ENCODE assay signal across 18 cellular contexts in the genomic region with DNA sequence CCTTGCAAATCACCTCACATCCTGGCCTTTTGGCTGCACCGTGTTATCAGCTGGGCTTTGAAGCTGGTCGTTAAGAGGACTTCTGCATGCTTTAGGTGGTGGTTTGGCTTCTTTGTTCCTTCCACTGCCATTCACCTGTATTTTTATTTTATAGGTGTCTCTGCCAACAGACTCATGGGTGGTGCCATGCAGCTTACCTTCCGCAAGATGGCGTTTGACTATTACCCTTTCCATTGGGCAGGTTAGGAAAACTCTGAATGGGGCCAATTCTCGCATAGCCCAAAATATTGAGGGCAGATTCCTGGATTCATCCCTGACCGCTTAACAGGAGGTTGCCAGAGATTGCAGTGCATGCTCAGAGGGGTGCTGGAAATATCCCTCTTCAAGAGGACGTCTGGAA.
"Had no signal": no experiment of that assay in that cellular context is flagged by ENCODE, and none has a peak within 500 bp of the region (broad histone marks: within the 10 kb centered on the region; RNA-seq: fewer than 3 reads in every experiment).

No MANE protein-coding gene starts in this region.

- H3K4me3 ChIP-seq: coronary artery, gastrocnemius medialis, heart left ventricle, left lung, pancreas had no signal

- H3K9me3 ChIP-seq: gastrocnemius medialis, heart left ventricle, left lung, pancreas had no signal

- H3K27ac ChIP-seq: coronary artery, gastrocnemius medialis, heart left ventricle, left lung, pancreas had no signal

- H3K27me3 ChIP-seq: gastrocnemius medialis, heart left ventricle, left lung, pancreas had no signal

- H3K27me3 Mint-ChIP-seq: activated CD4-positive, alpha-beta T cell treated with anti-CD3 and anti-CD28 coated beads, Interleukin-2, amount 10 ng/mL, durations not matched to agents 24 days and 14 days; naive B cell; stimulated activated memory B cell treated with anti-CD40 and anti-IgM and Interleukin-4, amounts not matched to agents 10 μg/mL and 1 μg/mL and 100 μg/mL, for 72 hours had no signal

- DNase-seq: activated CD4-positive, alpha-beta T cell treated with anti-CD3 and anti-CD28 coated beads, Interleukin-2, amount 10 ng/mL, durations not matched to agents 24 days and 14 days; activated CD4-positive, CD25-positive, alpha-beta regulatory T cell; activated CD8-positive, alpha-beta memory T cell treated with anti-CD3 and anti-CD28 coated beads, Interleukin-2, amount 50 U/mL, for 48 hours; activated gamma-delta T cell; activated T-cell treated with anti-CD3 and anti-CD28 coated beads, Interleukin-2, amount 50 U/mL, for 72 hours; amniotic stem cell; central memory CD4-positive, alpha-beta T cell; gastrocnemius medialis; heart left ventricle; islet precursor cell; left lung; mammary epithelial cell; naive B cell; pancreas; T-helper 2 cell had no signal

- ATAC-seq: activated naive CD4-positive, alpha-beta T cell treated with anti-CD3 and anti-CD28 coated beads, Interleukin-2, amount 50 U/mL, for 72 hours; activated T-cell treated with anti-CD3 and anti-CD28 coated beads, Interleukin-2, amount 50 U/mL, for 72 hours; gastrocnemius medialis; heart left ventricle; left lung; pancreas; stimulated activated memory B cell treated with anti-CD40 and anti-IgM and Interleukin-4, amounts not matched to agents 10 μg/mL and 1 μg/mL and 100 μg/mL, for 72 hours had no signal

- H3K4me1 Mint-ChIP-seq: activated CD4-positive, alpha-beta T cell treated with anti-CD3 and anti-CD28 coated beads, Interleukin-2, amount 10 ng/mL, durations not matched to agents 24 days and 14 days; naive B cell; stimulated activated memory B cell treated with anti-CD40 and anti-IgM and Interleukin-4, amounts not matched to agents 10 μg/mL and 1 μg/mL and 100 μg/mL, for 72 hours had no signal

- H3K4me3 Mint-ChIP-seq: activated CD4-positive, alpha-beta T cell treated with anti-CD3 and anti-CD28 coated beads, Interleukin-2, amount 10 ng/mL, durations not matched to agents 24 days and 14 days; activated T-cell treated with anti-CD3 and anti-CD28 coated beads, Interleukin-2, amount 50 U/mL, for 72 hours; naive B cell; stimulated activated memory B cell treated with anti-CD40 and anti-IgM and Interleukin-4, amounts not matched to agents 10 μg/mL and 1 μg/mL and 100 μg/mL, for 72 hours had no signal

- H3K27ac Mint-ChIP-seq: activated CD4-positive, alpha-beta T cell treated with anti-CD3 and anti-CD28 coated beads, Interleukin-2, amount 10 ng/mL, durations not matched to agents 24 days and 14 days; activated naive CD4-positive, alpha-beta T cell treated with anti-CD3 and anti-CD28 coated beads, Interleukin-2, amount 50 U/mL, for 72 hours; activated T-cell treated with anti-CD3 and anti-CD28 coated beads, Interleukin-2, amount 50 U/mL, for 72 hours; stimulated activated memory B cell treated with anti-CD40 and anti-IgM and Interleukin-4, amounts not matched to agents 10 μg/mL and 1 μg/mL and 100 μg/mL, for 72 hours had no signal

- H3K4me1 ChIP-seq: left lung, pancreas had no signal

- H3K9me3 Mint-ChIP-seq: activated CD4-positive, alpha-beta T cell treated with anti-CD3 and anti-CD28 coated beads, Interleukin-2, amount 10 ng/mL, durations not matched to agents 24 days and 14 days; activated naive CD4-positive, alpha-beta T cell treated with anti-CD3 and anti-CD28 coated beads, Interleukin-2, amount 50 U/mL, for 72 hours; activated T-cell treated with anti-CD3 and anti-CD28 coated beads, Interleukin-2, amount 50 U/mL, for 72 hours; naive B cell; stimulated activated memory B cell treated with anti-CD40 and anti-IgM and Interleukin-4, amounts not matched to agents 10 μg/mL and 1 μg/mL and 100 μg/mL, for 72 hours had no signal
